ENCODE assay signal across 1 cellular context in the genomic region with DNA sequence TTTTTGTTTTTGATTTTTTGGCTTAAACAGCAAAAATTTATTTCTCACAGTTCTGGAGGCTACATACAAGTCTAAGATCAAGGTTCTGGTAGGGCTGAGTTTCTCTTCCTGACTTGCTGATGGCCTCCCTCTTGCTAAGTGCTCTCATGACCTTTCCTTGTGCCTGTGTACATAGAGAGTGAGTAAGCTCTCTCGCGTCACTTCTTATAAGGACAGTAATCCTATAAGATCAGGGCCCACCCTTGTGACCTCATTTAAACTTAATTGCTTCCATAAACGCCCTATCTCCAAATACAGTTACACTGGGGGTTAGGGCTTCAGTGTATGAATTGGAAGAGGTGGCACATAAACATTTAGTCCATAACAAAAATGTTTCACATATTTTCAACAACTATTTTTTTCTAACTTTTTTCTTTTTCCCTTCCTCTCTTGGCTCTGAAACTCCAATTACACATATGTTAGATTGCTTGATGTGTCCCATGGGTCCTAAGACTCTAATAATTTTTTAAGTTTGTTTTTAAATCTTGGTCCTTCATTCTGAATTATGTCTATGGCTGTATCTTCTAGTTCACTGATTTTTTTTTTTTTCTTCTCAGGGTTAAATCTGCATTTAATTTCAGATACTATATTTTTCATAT.
TF ChIP-seq lines count a peak whose summit lies in the region.

No MANE protein-coding gene starts in this region.

TF ChIP-seq in K562, 482 proteins besides CTCF, POLR2A, EP300 and RAD21 (continued from another document and continues in another):
- TF ChIP-seq, protein P1, sequence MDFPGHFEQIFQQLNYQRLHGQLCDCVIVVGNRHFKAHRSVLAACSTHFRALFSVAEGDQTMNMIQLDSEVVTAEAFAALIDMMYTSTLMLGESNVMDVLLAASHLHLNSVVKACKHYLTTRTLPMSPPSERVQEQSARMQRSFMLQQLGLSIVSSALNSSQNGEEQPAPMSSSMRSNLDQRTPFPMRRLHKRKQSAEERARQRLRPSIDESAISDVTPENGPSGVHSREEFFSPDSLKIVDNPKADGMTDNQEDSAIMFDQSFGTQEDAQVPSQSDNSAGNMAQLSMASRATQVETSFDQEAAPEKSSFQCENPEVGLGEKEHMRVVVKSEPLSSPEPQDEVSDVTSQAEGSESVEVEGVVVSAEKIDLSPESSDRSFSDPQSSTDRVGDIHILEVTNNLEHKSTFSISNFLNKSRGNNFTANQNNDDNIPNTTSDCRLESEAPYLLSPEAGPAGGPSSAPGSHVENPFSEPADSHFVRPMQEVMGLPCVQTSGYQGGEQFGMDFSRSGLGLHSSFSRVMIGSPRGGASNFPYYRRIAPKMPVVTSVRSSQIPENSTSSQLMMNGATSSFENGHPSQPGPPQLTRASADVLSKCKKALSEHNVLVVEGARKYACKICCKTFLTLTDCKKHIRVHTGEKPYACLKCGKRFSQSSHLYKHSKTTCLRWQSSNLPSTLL (IDR thresholded peaks at IDR 0.05) = no peak
- peak; percentile 92 for TF ChIP-seq SMARCE1 (IDR thresholded peaks at IDR 0.05)
- TF ChIP-seq ZBTB43 (CRISPR knock-in tag; IDR thresholded peaks at IDR 0.05) = no peak
- TF ChIP-seq POLR2G (IDR thresholded peaks at IDR 0.05; ENCODE audit: low read depth, low read length) = no peak
- no peak for TF ChIP-seq ZBTB49 (CRISPR knock-in tag; IDR thresholded peaks at IDR 0.05; ENCODE audit: borderline replicate concordance)
- peak; percentile 98 for TF ChIP-seq IRF9 (tag; IDR thresholded peaks at IDR 0.05)
- no peak for TF ChIP-seq BDP1 (IDR thresholded peaks at IDR 0.05; ENCODE audit: insufficient read depth, insufficient read length)
- no peak for TF ChIP-seq ETS2 (tag; IDR thresholded peaks at IDR 0.05; ENCODE audit: borderline replicate concordance, poor library complexity, severe bottlenecking)
- TF ChIP-seq UBTF (IDR thresholded peaks at IDR 0.05; ENCODE audit: borderline replicate concordance in 1 of 2, low read depth in 2 of 2, low read length in 2 of 2) = no peak
- no peak for TF ChIP-seq NR1H2 (CRISPR knock-in tag; IDR thresholded peaks at IDR 0.05)
- peak; percentile 81; the same call in 1 of the 2 replicates for TF ChIP-seq STAT5B (CRISPR knock-in tag; IDR thresholded peaks at IDR 0.05)
- peak; percentile 93 for TF ChIP-seq FOSL1 (tag; conservative IDR thresholded peaks at IDR 0.05)
- TF ChIP-seq CXXC5 (CRISPR knock-in tag; IDR thresholded peaks at IDR 0.05) = peak; percentile 95
- TF ChIP-seq ZNF354B (CRISPR knock-in tag; IDR thresholded peaks at IDR 0.05) = 0 out of 2 replicates have a peak, but pooled peaks have one; percentile 9
- TF ChIP-seq SIRT6 (IDR thresholded peaks at IDR 0.05; ENCODE audit: low read depth, low read length) = no peak
- TF ChIP-seq ZNF766 (CRISPR knock-in tag; conservative IDR thresholded peaks at IDR 0.05) = peak; percentile 93
- TF ChIP-seq ELF4 (CRISPR knock-in tag; IDR thresholded peaks at IDR 0.05) = peak; percentile 55; the same call in 1 of the 2 replicates
- peak; percentile 91 for TF ChIP-seq NUFIP1 (IDR thresholded peaks at IDR 0.05; ENCODE audit: partially characterized antibody)
- TF ChIP-seq SIN3B (IDR thresholded peaks at IDR 0.05; ENCODE audit: low read depth) = no peak
- no peak for TF ChIP-seq SIN3A (IDR thresholded peaks at IDR 0.05; ENCODE audit: borderline replicate concordance in 2 of 2, control insufficient read depth in 1 of 2, low read depth in 2 of 2, low read length in 2 of 2)
- no peak for TF ChIP-seq ZBTB1 (CRISPR knock-in tag; IDR thresholded peaks at IDR 0.05; ENCODE audit: borderline replicate concordance, low read depth)
- TF ChIP-seq ZNF24 (IDR thresholded peaks at IDR 0.05) = no peak; the same call in 1 of the 2 replicates
- TF ChIP-seq ZNF184 (CRISPR knock-in tag; IDR thresholded peaks at IDR 0.05) = no peak
- no peak for TF ChIP-seq RB1 (IDR thresholded peaks at IDR 0.05; ENCODE audit: low read depth)
- TF ChIP-seq GATAD2B (IDR thresholded peaks at IDR 0.05; ENCODE audit: borderline replicate concordance) = peak; percentile 22; the same call in 1 of the 2 replicates
- TF ChIP-seq SAFB (IDR thresholded peaks at IDR 0.05; ENCODE audit: borderline replicate concordance, low read depth, low read length) = no peak
- TF ChIP-seq NR2C2 (CRISPR knock-in tag; IDR thresholded peaks at IDR 0.05) = peak; percentile 81; the same call in 1 of the 2 replicates
- peak; percentile 96 for TF ChIP-seq NR2C2 (tag; IDR thresholded peaks at IDR 0.05)
- TF ChIP-seq KDM2B (CRISPR knock-in tag; IDR thresholded peaks at IDR 0.05) = no peak
- TF ChIP-seq, protein P2, sequence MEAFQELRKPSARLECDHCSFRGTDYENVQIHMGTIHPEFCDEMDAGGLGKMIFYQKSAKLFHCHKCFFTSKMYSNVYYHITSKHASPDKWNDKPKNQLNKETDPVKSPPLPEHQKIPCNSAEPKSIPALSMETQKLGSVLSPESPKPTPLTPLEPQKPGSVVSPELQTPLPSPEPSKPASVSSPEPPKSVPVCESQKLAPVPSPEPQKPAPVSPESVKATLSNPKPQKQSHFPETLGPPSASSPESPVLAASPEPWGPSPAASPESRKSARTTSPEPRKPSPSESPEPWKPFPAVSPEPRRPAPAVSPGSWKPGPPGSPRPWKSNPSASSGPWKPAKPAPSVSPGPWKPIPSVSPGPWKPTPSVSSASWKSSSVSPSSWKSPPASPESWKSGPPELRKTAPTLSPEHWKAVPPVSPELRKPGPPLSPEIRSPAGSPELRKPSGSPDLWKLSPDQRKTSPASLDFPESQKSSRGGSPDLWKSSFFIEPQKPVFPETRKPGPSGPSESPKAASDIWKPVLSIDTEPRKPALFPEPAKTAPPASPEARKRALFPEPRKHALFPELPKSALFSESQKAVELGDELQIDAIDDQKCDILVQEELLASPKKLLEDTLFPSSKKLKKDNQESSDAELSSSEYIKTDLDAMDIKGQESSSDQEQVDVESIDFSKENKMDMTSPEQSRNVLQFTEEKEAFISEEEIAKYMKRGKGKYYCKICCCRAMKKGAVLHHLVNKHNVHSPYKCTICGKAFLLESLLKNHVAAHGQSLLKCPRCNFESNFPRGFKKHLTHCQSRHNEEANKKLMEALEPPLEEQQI (IDR thresholded peaks at IDR 0.05) = peak; percentile 97; the same call in 1 of the 2 replicates
- TF ChIP-seq SRSF9 (IDR thresholded peaks at IDR 0.05; ENCODE audit: borderline replicate concordance, low read depth, low read length) = no peak
- peak; percentile 58; the same call in 1 of the 2 replicates for TF ChIP-seq MBD2 (IDR thresholded peaks at IDR 0.05; ENCODE audit: borderline replicate concordance, low read depth)
- TF ChIP-seq, protein P3, sequence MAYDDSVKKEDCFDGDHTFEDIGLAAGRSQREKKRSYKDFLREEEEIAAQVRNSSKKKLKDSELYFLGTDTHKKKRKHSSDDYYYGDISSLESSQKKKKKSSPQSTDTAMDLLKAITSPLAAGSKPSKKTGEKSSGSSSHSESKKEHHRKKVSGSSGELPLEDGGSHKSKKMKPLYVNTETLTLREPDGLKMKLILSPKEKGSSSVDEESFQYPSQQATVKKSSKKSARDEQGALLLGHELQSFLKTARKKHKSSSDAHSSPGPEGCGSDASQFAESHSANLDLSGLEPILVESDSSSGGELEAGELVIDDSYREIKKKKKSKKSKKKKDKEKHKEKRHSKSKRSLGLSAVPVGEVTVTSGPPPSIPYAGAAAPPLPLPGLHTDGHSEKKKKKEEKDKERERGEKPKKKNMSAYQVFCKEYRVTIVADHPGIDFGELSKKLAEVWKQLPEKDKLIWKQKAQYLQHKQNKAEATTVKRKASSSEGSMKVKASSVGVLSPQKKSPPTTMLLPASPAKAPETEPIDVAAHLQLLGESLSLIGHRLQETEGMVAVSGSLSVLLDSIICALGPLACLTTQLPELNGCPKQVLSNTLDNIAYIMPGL (CRISPR knock-in tag; IDR thresholded peaks at IDR 0.05) = no peak
- peak; percentile 44; the same call in 1 of the 2 replicates for TF ChIP-seq ZBTB26 (CRISPR knock-in tag; IDR thresholded peaks at IDR 0.05)
- no peak for TF ChIP-seq KAT8 (IDR thresholded peaks at IDR 0.05; ENCODE audit: low read depth)
- TF ChIP-seq HCFC1 (IDR thresholded peaks at IDR 0.05; ENCODE audit: low read depth, low read length) = no peak
- TF ChIP-seq DPF2 (IDR thresholded peaks at IDR 0.05) = peak; percentile 97
- no peak for TF ChIP-seq TGIF2 (CRISPR knock-in tag; IDR thresholded peaks at IDR 0.05)
- no peak for TF ChIP-seq RBM25 (IDR thresholded peaks at IDR 0.05; ENCODE audit: low read depth, low read length, severe bottlenecking)
- no peak for TF ChIP-seq GTF2F1 (IDR thresholded peaks at IDR 0.05; ENCODE audit: low read depth, low read length)
- peak; percentile 99 for TF ChIP-seq ZNF644 (tag; IDR thresholded peaks at IDR 0.05; ENCODE audit: low read depth)
- TF ChIP-seq MYC (IDR thresholded peaks at IDR 0.05; ENCODE audit: low read depth, low read length) = peak; percentile 33; the same call in 1 of the 2 replicates
- no peak for TF ChIP-seq MYC (CRISPR knock-in tag; IDR thresholded peaks at IDR 0.05; ENCODE audit: borderline replicate concordance, low read depth)
- peak; percentile 89; the same call in 1 of the 2 replicates for TF ChIP-seq HOMEZ (CRISPR knock-in tag; IDR thresholded peaks at IDR 0.05)
- TF ChIP-seq BRCA1 (IDR thresholded peaks at IDR 0.05) = no peak
- no peak for TF ChIP-seq BRCA1 (CRISPR knock-in tag; IDR thresholded peaks at IDR 0.05)
- TF ChIP-seq HMG20A (CRISPR knock-in tag; conservative IDR thresholded peaks at IDR 0.05) = no peak
- peak; percentile 88 for TF ChIP-seq TBP (optimal IDR thresholded peaks at IDR 0.05; ENCODE audit: low read depth, low read length)
- no peak; the same call in 1 of the 2 replicates for TF ChIP-seq KLF16 (IDR thresholded peaks at IDR 0.05)
